In the genomic region with DNA sequence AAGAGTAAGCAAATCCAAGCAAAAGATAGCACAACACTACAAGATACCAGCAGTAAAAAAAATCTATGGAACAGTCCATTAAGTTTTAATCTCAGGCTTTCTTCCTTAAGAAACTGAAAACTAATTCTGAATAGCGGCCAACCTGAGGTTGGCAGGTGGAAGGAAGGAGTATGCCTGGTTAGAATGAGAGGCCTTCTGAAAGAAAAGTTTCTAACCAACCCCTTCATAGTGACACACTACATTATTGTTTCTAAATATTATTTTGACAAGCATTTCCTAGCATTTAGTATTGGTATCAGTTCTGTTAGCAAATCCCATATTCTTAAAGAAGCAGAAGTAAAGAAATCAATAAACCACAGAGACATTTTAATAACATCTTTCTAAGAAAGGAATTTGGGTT, we compare ENCODE assay signal across 24 cellular contexts.
DNase-seq lines count a peak whose midpoint lies in the region; ATAC-seq and TF ChIP-seq lines count a peak whose summit lies in the region.
"Had no signal": no experiment of that assay in that cellular context is flagged by ENCODE, and none has a peak within 500 bp of the region (broad histone marks: within the 10 kb centered on the region; RNA-seq: fewer than 3 reads in every experiment).

No MANE protein-coding gene starts in this region.

- no peak overlapping the region for H3K9ac ChIP-seq in neural progenitor cell
- H3K9ac ChIP-seq: parathyroid adenoma had no signal

- H3K27me3 ChIP-seq in neural progenitor cell, result no peaks in the 10 kb centered on the region
- H3K27me3 ChIP-seq: body of pancreas, colonic mucosa, SJSA1 had no signal

- H3F3A ChIP-seq in neural progenitor cell (ENCODE audit: low read depth), result peaks cover 22% of the 10 kb centered on the region

- H3K36me3 Mint-ChIP-seq in neural progenitor cell, result no peaks in the 10 kb centered on the region
- H3K36me3 Mint-ChIP-seq: naive thymus-derived CD4-positive, alpha-beta T cell had no signal

- H3K9me3 Mint-ChIP-seq in neural progenitor cell, result no peaks in the 10 kb centered on the region
- H3K9me3 Mint-ChIP-seq: activated CD4-positive, alpha-beta memory T cell treated with anti-CD3 and anti-CD28 coated beads, Interleukin-2, amount 10 ng/mL, durations not matched to agents 7 days and 5 days; activated T-cell treated with anti-CD3 and anti-CD28 coated beads, Interleukin-2, amount 50 U/mL, for 24 hours had no signal

- ATAC-seq in GM18502 (IDR thresholded peaks at IDR 0.05; ENCODE audit: poor library complexity, unreplicated experiment) (peak; percentile 43), GM19397 (IDR thresholded peaks at IDR 0.05; ENCODE audit: unreplicated experiment) (peak; percentile 37), HG02885 (IDR thresholded peaks at IDR 0.05; ENCODE audit: poor library complexity, unreplicated experiment) (peak; percentile 43), HG03439 (IDR thresholded peaks at IDR 0.05; ENCODE audit: unreplicated experiment) (peak; percentile 53)
- ATAC-seq: body of pancreas; naive thymus-derived CD4-positive, alpha-beta T cell had no signal

- TF ChIP-seq CTCF in neural progenitor cell (IDR thresholded peaks at IDR 0.05), result no peak

- H3K27ac ChIP-seq in neural progenitor cell, result no peak overlapping the region
- H3K27ac ChIP-seq: body of pancreas, C4-2B, colonic mucosa, parathyroid adenoma, SJSA1 had no signal

- no peak overlapping the region for H3K27ac Mint-ChIP-seq in neural progenitor cell
- H3K27ac Mint-ChIP-seq: activated CD4-positive, alpha-beta memory T cell treated with anti-CD3 and anti-CD28 coated beads, Interleukin-2, amount 10 ng/mL, durations not matched to agents 7 days and 5 days; activated T-cell treated with anti-CD3 and anti-CD28 coated beads, Interleukin-2, amount 50 U/mL, for 24 hours; naive thymus-derived CD4-positive, alpha-beta T cell had no signal

- H3K4me2 ChIP-seq in neural progenitor cell, result no peak overlapping the region

- H3K4me1 ChIP-seq in neural progenitor cell, result peaks cover 27% of the 10 kb centered on the region
- H3K4me1 ChIP-seq: body of pancreas, colonic mucosa, parathyroid adenoma, SJSA1 had no signal

- no peak overlapping the region for H3K4me3 ChIP-seq in neural progenitor cell
- H3K4me3 ChIP-seq: body of pancreas, colonic mucosa, SJSA1 had no signal

- CTCF ChIA-PET in HEK293T (lab: Yijun Ruan, JAX), result no interaction called here

- no peak for DNase-seq in stimulated activated CD4-positive, alpha-beta T cell treated with anti-CD3 and anti-CD28 coated beads, Interleukin-4, amount 100 ng/mL, for 1 hour
- no peak for DNase-seq in neural progenitor cell (ENCODE audit: low spot score)
- no peak for DNase-seq in cerebellum (ENCODE audit: low spot score)
- DNase-seq in HEK293T (ENCODE audit: extremely low spot score), result no peak
- DNase-seq: activated CD4-positive, alpha-beta memory T cell treated with anti-CD3 and anti-CD28 coated beads, Interleukin-2, amount 10 ng/mL, durations not matched to agents 7 days and 5 days; activated naive CD4-positive, alpha-beta T cell treated with anti-CD3 and anti-CD28 coated beads, Interleukin-2, amount 50 U/mL, for 16 hours; activated T-cell treated with anti-CD3 and anti-CD28 coated beads, Interleukin-2, amount 50 U/mL, for 24 hours; body of pancreas; colonic mucosa; DMS 273 treated with DMSO at 0.1 percent for 48 hours; GDM1; GOT3; hypothalamus; naive thymus-derived CD4-positive, alpha-beta T cell; NCI-H69; stimulated activated CD4-positive, alpha-beta T cell treated with anti-CD3 and anti-CD28 coated beads, Interleukin-1b, Interleukin-23, amount 100 ng/mL, for 48 hours; T-helper 2 cell had no signal

- no peak overlapping the region for H2AFZ ChIP-seq in neural progenitor cell (replicated peaks)
- H2AFZ ChIP-seq: parathyroid adenoma had no signal

- POLR2A ChIA-PET in HEK293T (lab: Yijun Ruan, JAX), result no interaction called here

- no peaks in the 10 kb centered on the region for H4K20me1 ChIP-seq in neural progenitor cell (ENCODE audit: low read depth)

- H3K36me3 ChIP-seq in neural progenitor cell, result no peaks in the 10 kb centered on the region
- H3K36me3 ChIP-seq: colonic mucosa, SJSA1 had no signal

- no peak overlapping the region for H3K4me3 Mint-ChIP-seq in neural progenitor cell
- H3K4me3 Mint-ChIP-seq: activated CD4-positive, alpha-beta memory T cell treated with anti-CD3 and anti-CD28 coated beads, Interleukin-2, amount 10 ng/mL, durations not matched to agents 7 days and 5 days; activated T-cell treated with anti-CD3 and anti-CD28 coated beads, Interleukin-2, amount 50 U/mL, for 24 hours; naive thymus-derived CD4-positive, alpha-beta T cell had no signal

- peaks cover 5% of the 10 kb centered on the region for H3K27me3 Mint-ChIP-seq in neural progenitor cell (ENCODE audit: insufficient read depth, low read depth)
- H3K27me3 Mint-ChIP-seq: activated CD4-positive, alpha-beta memory T cell treated with anti-CD3 and anti-CD28 coated beads, Interleukin-2, amount 10 ng/mL, durations not matched to agents 7 days and 5 days; activated T-cell treated with anti-CD3 and anti-CD28 coated beads, Interleukin-2, amount 50 U/mL, for 24 hours had no signal

- no peaks in the 10 kb centered on the region for H3K9me3 ChIP-seq in neural progenitor cell (ENCODE audit: low read depth)
- H3K9me3 ChIP-seq: body of pancreas, colonic mucosa, SJSA1 had no signal

- no peaks in the 10 kb centered on the region for H3K79me2 ChIP-seq in neural progenitor cell (ENCODE audit: low read depth)
- H3K79me2 ChIP-seq: parathyroid adenoma had no signal

- H3K4me1 Mint-ChIP-seq in neural progenitor cell, result peaks cover 40% of the 10 kb centered on the region
- H3K4me1 Mint-ChIP-seq: activated CD4-positive, alpha-beta memory T cell treated with anti-CD3 and anti-CD28 coated beads, Interleukin-2, amount 10 ng/mL, durations not matched to agents 7 days and 5 days; naive thymus-derived CD4-positive, alpha-beta T cell had no signal

TF ChIP-seq in HEK293T, 16 proteins besides CTCF, POLR2A, EP300 and RAD21:
- TF ChIP-seq SUZ12 (IDR thresholded peaks at IDR 0.05), result no peak
- no peak for TF ChIP-seq CTBP1 (IDR thresholded peaks at IDR 0.05; ENCODE audit: borderline replicate concordance)
- TF ChIP-seq, protein P1, sequence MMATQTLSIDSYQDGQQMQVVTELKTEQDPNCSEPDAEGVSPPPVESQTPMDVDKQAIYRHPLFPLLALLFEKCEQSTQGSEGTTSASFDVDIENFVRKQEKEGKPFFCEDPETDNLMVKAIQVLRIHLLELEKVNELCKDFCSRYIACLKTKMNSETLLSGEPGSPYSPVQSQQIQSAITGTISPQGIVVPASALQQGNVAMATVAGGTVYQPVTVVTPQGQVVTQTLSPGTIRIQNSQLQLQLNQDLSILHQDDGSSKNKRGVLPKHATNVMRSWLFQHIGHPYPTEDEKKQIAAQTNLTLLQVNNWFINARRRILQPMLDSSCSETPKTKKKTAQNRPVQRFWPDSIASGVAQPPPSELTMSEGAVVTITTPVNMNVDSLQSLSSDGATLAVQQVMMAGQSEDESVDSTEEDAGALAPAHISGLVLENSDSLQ (IDR thresholded peaks at IDR 0.05), result no peak
- no peak for TF ChIP-seq ZNF384 (IDR thresholded peaks at IDR 0.05)
- TF ChIP-seq ELF4 (IDR thresholded peaks at IDR 0.05), result no peak
- TF ChIP-seq BHLHE40 (IDR thresholded peaks at IDR 0.05; ENCODE audit: borderline replicate concordance), result no peak
- TF ChIP-seq ARNT (IDR thresholded peaks at IDR 0.05), result no peak
- no peak for TF ChIP-seq SP1 (IDR thresholded peaks at IDR 0.05)
- TF ChIP-seq L3MBTL2 (conservative IDR thresholded peaks at IDR 0.05), result no peak
- no peak for TF ChIP-seq TARDBP (IDR thresholded peaks at IDR 0.05)
- TF ChIP-seq FOXA1 (IDR thresholded peaks at IDR 0.05), result no peak
- no peak for TF ChIP-seq LEF1 (IDR thresholded peaks at IDR 0.05; ENCODE audit: borderline replicate concordance)
- no peak for TF ChIP-seq NFRKB (IDR thresholded peaks at IDR 0.05)
- no peak for TF ChIP-seq HDGF (IDR thresholded peaks at IDR 0.05; ENCODE audit: borderline replicate concordance)
- TF ChIP-seq FOXM1 (IDR thresholded peaks at IDR 0.05; ENCODE audit: borderline replicate concordance), result no peak
- TF ChIP-seq FOXK2 (IDR thresholded peaks at IDR 0.05), result no peak
